ENCODE assay signal across 8 cellular contexts in the genomic region with DNA sequence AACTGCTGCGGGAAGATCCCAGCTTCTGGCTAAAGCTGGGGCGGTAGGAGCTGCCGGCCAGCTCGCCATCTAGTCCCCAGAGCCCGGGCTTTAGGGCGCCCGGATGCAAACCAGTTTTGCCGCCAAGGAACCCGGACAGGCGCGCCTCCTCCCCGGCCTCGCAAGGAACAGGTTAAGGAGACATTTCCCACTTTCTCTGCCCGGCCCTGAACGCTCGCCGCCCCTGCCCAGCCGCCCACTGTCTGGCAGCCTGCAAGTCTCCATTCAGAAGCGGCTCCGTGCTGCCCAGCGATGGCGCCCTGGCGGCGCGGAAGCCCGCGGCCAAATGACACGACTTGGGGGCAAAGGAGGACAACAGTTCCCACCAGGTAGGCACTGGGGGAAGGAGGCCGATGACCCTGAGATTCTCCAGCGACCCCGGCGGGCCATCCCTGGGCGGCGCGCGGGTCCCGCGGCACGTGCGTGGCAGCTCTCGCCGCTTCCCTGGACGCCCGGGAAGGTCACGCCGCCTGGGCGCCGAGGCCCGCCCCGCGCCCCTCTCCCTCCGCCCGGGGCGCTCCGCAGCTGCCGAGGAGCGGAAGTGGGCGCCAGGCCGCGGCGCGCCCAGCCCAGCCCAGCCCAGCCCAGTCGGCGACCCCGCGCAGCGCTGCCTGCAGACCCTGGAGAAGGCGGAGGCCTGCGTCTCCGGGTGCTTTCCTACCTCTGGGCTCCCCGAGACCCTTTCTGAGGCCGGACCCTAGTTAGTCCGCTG. TPM values are rescaled to one million over a fixed set of nuclear protein-coding genes. Genes with fewer than 3 reads are reported as not detected.
DNase-seq lines count a peak whose midpoint lies in the region; ATAC-seq and TF ChIP-seq lines count a peak whose summit lies in the region.

No MANE protein-coding gene starts in this region.

- peak; percentile 17 for DNase-seq in activated T-cell treated with anti-CD3 and anti-CD28 coated beads for 48 hours (ENCODE audit: low read depth)
- no peak for DNase-seq in activated T-cell treated with anti-CD3 and anti-CD28 coated beads, Interleukin-2, amount 50 U/mL, for 1 hour
- DNase-seq in NCI-H526 (lab: John Stamatoyannopoulos, UW), result peak; percentile 48 to 82
- DNase-seq in cardiac fibroblast (ENCODE audit: low read depth in 2 of 2), result peak; percentile 10 to 49
- DNase-seq in left colon, result peak in 1 of 2 donors; percentile 18
- no peak for DNase-seq in NCI-H2081 (lab: John Stamatoyannopoulos, UW)

- peak overlapping the region; percentile 54 to 56 for H3K4me3 ChIP-seq in cardiac fibroblast (replicated peaks in 1 of 2; ENCODE audit: low read depth in 2 of 2, low read length in 2 of 2)
- H3K4me3 ChIP-seq in subcutaneous abdominal adipose tissue (ENCODE audit: low read depth in 1 of 5, low read length in 5 of 5), result peak overlapping the region; percentile 48 to 79 (median 76)

- no peaks in the 10 kb centered on the region for H3K36me3 ChIP-seq in subcutaneous abdominal adipose tissue (ENCODE audit: control insufficient read depth in 5 of 5, insufficient read depth in 5 of 5, low read length in 5 of 5)

- ATAC-seq in HG02623 (IDR thresholded peaks at IDR 0.05; ENCODE audit: unreplicated experiment), result peak; percentile 63
- peak; percentile 68 for ATAC-seq in left colon

- intact Hi-C loops in left colon (cut with DNase I, micrococcal nuclease), result no loop called here

- peaks cover 0 to 10% (median 0%) of the 10 kb centered on the region in 5 donors for H3K27me3 ChIP-seq in subcutaneous abdominal adipose tissue (ENCODE audit: control insufficient read depth in 5 of 5, insufficient read depth in 4 of 5, low read length in 5 of 5)

- no peak for TF ChIP-seq CTCF in cardiac fibroblast (IDR thresholded peaks at IDR 0.05; ENCODE audit: low read depth, low read length)

- H3K27ac ChIP-seq in subcutaneous abdominal adipose tissue (ENCODE audit: low read depth, low read length), result no peak overlapping the region

- H3K9ac ChIP-seq in subcutaneous abdominal adipose tissue (ENCODE audit: low read length in 5 of 5), result peak overlapping the region in 4 of 5 donors; percentile 41 to 71 (median 52)

- no peaks in the 10 kb centered on the region for H3K9me3 ChIP-seq in subcutaneous abdominal adipose tissue (ENCODE audit: control insufficient read depth in 5 of 5, low read length in 5 of 5)

- peaks cover 2 to 18% (median 12%) of the 10 kb centered on the region in 5 donors for H3K4me1 ChIP-seq in subcutaneous abdominal adipose tissue (ENCODE audit: control insufficient read depth in 5 of 5, insufficient read depth in 5 of 5, low read length in 5 of 5)

RNA-seq across cellular contexts. Expression of a gene that starts 42.2 kb away (rescaled TPM):
- 1 to 10 TPM; 2.6 to 3.3 TPM for total RNA-seq in left colon

RNA-seq across cellular contexts. Expression of a gene that starts 52.6 kb away (rescaled TPM):
- 10 to 100 TPM; 39.8 to 41.6 TPM for total RNA-seq in left colon

Comparison
In these comparisons a context has a peak if more than half of its experiments do, and no peak if none do; other contexts are left out.
1. DNase-seq: peak in activated T-cell treated with anti-CD3 and anti-CD28 coated beads for 48 hours (single experiment), NCI-H526 (2 of 2) and cardiac fibroblast (2 of 2); none in activated T-cell treated with anti-CD3 and anti-CD28 coated beads, Interleukin-2, amount 50 U/mL, for 1 hour (single experiment) and NCI-H2081 (0 of 2).